17 cellular contexts compared by ENCODE assay signal in the genomic region with DNA sequence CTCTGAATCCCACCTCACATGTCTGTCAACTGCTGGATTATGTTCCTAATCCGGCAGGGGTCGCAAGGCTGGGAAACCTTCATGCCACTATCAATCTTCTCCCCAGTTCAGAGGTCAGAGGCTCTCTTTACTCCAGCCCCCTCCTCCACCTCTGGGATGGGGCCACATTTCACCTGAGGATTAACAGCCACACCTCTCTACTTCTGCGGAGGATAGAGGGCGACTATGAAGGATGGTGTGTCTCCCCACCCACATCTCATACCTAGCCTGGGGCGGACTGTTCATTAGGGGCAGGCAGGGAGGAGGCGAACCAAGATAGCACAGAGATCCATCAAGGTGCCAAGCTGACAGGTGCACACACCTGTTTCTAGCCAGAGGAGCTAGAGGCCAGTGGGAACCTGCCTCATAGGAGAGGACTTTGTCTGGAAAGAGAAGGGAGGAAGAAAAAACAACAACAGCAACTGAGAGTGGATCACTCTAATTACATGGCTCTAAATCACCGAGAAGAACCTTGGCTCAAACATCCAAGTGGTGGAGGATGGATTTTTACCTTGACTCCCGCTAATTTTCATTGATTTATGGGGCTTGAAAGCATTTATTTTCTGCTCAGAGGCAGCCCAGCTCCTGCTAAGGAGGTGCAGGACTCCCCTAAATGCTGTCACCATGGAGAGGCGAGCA. TPM values are rescaled to one million over a fixed set of nuclear protein-coding genes. Genes with fewer than 3 reads are reported as not detected.
DNase-seq lines count a peak whose midpoint lies in the region; ATAC-seq, FAIRE-seq and TF ChIP-seq lines count a peak whose summit lies in the region.
"Had no signal": no experiment of that assay in that cellular context is flagged by ENCODE, and none has a peak within 500 bp of the region (broad histone marks: within the 10 kb centered on the region; RNA-seq: fewer than 3 reads in every experiment).

No MANE protein-coding gene starts in this region.

- no peak overlapping the region for H4K91ac ChIP-seq in H1 (replicated peaks; ENCODE audit: insufficient read length, low read length)

- no peak overlapping the region for H3K4ac ChIP-seq in H1 (replicated peaks; ENCODE audit: insufficient read length, low read depth, low read length)

- peaks cover 12% of the 10 kb centered on the region for H3K27me3 Mint-ChIP-seq in activated CD4-positive, alpha-beta memory T cell treated with anti-CD3 and anti-CD28 coated beads, Interleukin-2, amount 10 ng/mL, durations not matched to agents 7 days and 5 days
- H3K27me3 Mint-ChIP-seq in activated CD4-positive, alpha-beta memory T cell treated with anti-CD3 and anti-CD28 coated beads for 36 hours: peaks cover 3% of the 10 kb centered on the region
- peaks cover 16% of the 10 kb centered on the region for H3K27me3 Mint-ChIP-seq in type B pancreatic cell
- H3K27me3 Mint-ChIP-seq in naive thymus-derived CD4-positive, alpha-beta T cell: peaks cover 0 to 21% (median 0%) of the 10 kb centered on the region in 5 donors

- H4K5ac ChIP-seq in H1 (ENCODE audit: insufficient read length, low read depth, low read length): no peak overlapping the region

- no peak for TF ChIP-seq POLR2A in H1 (IDR thresholded peaks at IDR 0.05; ENCODE audit: control extremely low read depth in 1 of 2, low read depth in 2 of 2, low read length in 2 of 2)
- TF ChIP-seq POLR2A in testis (IDR thresholded peaks at IDR 0.05): no peak

- TF ChIP-seq CTCF in H1 (IDR thresholded peaks at IDR 0.05; ENCODE audit: control extremely low read depth in 1 of 3, insufficient read depth in 1 of 3, low read depth in 1 of 3, low read length in 3 of 3) (peak in 2 of 3 experiments; percentile 2 to 19; a peak in 2 of 4 replicates), type B pancreatic cell (conservative IDR thresholded peaks at IDR 0.05) (no peak), testis (IDR thresholded peaks at IDR 0.05) (no peak)

- H2BK15ac ChIP-seq in H1 (ENCODE audit: low read length): no peak overlapping the region

- no peaks in the 10 kb centered on the region for H4K20me1 ChIP-seq in H1 (replicated peaks in 1 of 2; ENCODE audit: control insufficient read depth in 1 of 2, insufficient read depth in 2 of 2, low read length in 2 of 2)

- H3K9me3 Mint-ChIP-seq in activated CD4-positive, alpha-beta memory T cell treated with anti-CD3 and anti-CD28 coated beads, Interleukin-2, amount 10 ng/mL, durations not matched to agents 7 days and 5 days: no peaks in the 10 kb centered on the region
- H3K9me3 Mint-ChIP-seq in activated CD4-positive, alpha-beta memory T cell treated with anti-CD3 and anti-CD28 coated beads for 36 hours: no peaks in the 10 kb centered on the region
- no peaks in the 10 kb centered on the region for H3K9me3 Mint-ChIP-seq in type B pancreatic cell
- H3K9me3 Mint-ChIP-seq in naive thymus-derived CD4-positive, alpha-beta T cell: no peaks in the 10 kb centered on the region

- CTCF ChIA-PET in activated CD4-positive, alpha-beta memory T cell treated with anti-CD3 and anti-CD28 coated beads, Interleukin-2, amount 10 ng/mL, durations not matched to agents 7 days and 5 days (lab: Charles Lee): interaction anchor here (0.7 to 1.8 kb wide), 5 partner anchors 10 to 136 kb away, joined by 3 to 5 read pairs (median 4); no protein-coding TSS in a partner anchor
- CTCF ChIA-PET in activated CD4-positive, alpha-beta memory T cell treated with anti-CD3 and anti-CD28 coated beads for 36 hours (lab: Charles Lee): interaction anchor here (2.6 kb wide), 1 partner anchor 15 kb away, joined by 9 read pairs; no protein-coding TSS in a partner anchor
- CTCF ChIA-PET in H1 (lab: Charles Lee; ENCODE audit: partially characterized antibody): interaction anchor here (0.8 to 2.2 kb wide), 8 partner anchors 10 to 319 kb away, joined by 3 to 11 read pairs (median 4); no protein-coding TSS in a partner anchor
- CTCF ChIA-PET in naive thymus-derived CD4-positive, alpha-beta T cell (lab: Charles Lee): interaction anchor here (0.7 to 2.0 kb wide), 4 partner anchors 20 to 136 kb away, joined by 3 to 9 read pairs (median 4); no protein-coding TSS in a partner anchor

- H2AFZ ChIP-seq in H1 (ENCODE audit: low read length): no peak overlapping the region; the same call in 1 of the 2 replicates

- peak overlapping the region; percentile 91 for H2BK20ac ChIP-seq in H1 (ENCODE audit: low read length)

- no peak overlapping the region for H2BK120ac ChIP-seq in H1 (replicated peaks; ENCODE audit: low read depth, low read length)

- 75% methylated on average over 9 of the region's 9 CpGs; no CpG with 5 or more reads in 1 of the 2 experiments for whole genome bisulfite sequencing in H1 (ENCODE audit: extremely low coverage in 1 of 2, insufficient coverage in 1 of 2, insufficient read length in 1 of 2, insufficient replicate concordance in 2 of 2, low coverage in 1 of 2, low lambda C conversion rate in 2 of 2, missing lambda C conversion rate in 1 of 2), 2 experiments
- WGBS in testis, 2 donors: 37 to 51% methylated on average over 7 to 9 of the region's 9 CpGs

- peak overlapping the region; percentile 48; the same call in 1 of the 2 replicates for H3K18ac ChIP-seq in H1 (ENCODE audit: extremely low read depth, low read length)

- H2BK5ac ChIP-seq in H1 (ENCODE audit: low read depth, low read length): peak overlapping the region; percentile 18; the same call in 1 of the 2 replicates

- H3K23me2 ChIP-seq in H1 (ENCODE audit: low read depth, low read length): no peaks in the 10 kb centered on the region

- H3K36me3 ChIP-seq in H1 (ENCODE audit: control insufficient read depth in 2 of 4, insufficient read depth in 4 of 4, low read length in 3 of 4) (no peaks in the 10 kb centered on the region), testis (ENCODE audit: low read depth, missing control alignments) (no peaks in the 10 kb centered on the region)
- no peaks in the 10 kb centered on the region for H3K36me3 ChIP-seq in naive thymus-derived CD4-positive, alpha-beta T cell (ENCODE audit: control insufficient read depth in 2 of 3, insufficient read depth in 3 of 3, low read length in 3 of 3)
- H3K36me3 ChIP-seq: neutrophil, upper lobe of left lung had no signal

- intact Hi-C loops in activated CD4-positive, alpha-beta memory T cell treated with anti-CD3 and anti-CD28 coated beads for 36 hours (cut with micrococcal nuclease): no loop called here
- intact Hi-C loops in testis (cut with DNase I; ENCODE audit: low total_unique reads): no loop called here
- intact Hi-C loops in naive thymus-derived CD4-positive, alpha-beta T cell (cut with micrococcal nuclease): no loop called here

- ATAC-seq in naive thymus-derived CD4-positive, alpha-beta T cell: no peak
- ATAC-seq: activated CD4-positive, CD25-positive, alpha-beta regulatory T cell treated with anti-CD3 and anti-CD28 coated beads, Interleukin-2, amount 50 U/mL, for 24 hours; body of pancreas; left colon had no signal

- TF ChIP-seq RAD21 in H1 (IDR thresholded peaks at IDR 0.05 in 1 of 2, conservative IDR thresholded peaks at IDR 0.05 in 1 of 2; ENCODE audit: low read depth in 2 of 2, low read length in 2 of 2): no peak

- no peak for TF ChIP-seq EP300 in H1 (IDR thresholded peaks at IDR 0.05; ENCODE audit: borderline replicate concordance in 1 of 2, low read depth in 2 of 2, low read length in 2 of 2)

- H3K4me3 ChIP-seq in H1 (ENCODE audit: extremely low read depth in 1 of 4, insufficient read depth in 2 of 4, low read depth in 3 of 4, low read length in 4 of 4): no peak overlapping the region; a peak in 1 of 8 replicates
- no peak overlapping the region for H3K4me3 ChIP-seq in testis
- H3K4me3 ChIP-seq in naive thymus-derived CD4-positive, alpha-beta T cell (ENCODE audit: low read length): no peak overlapping the region
- H3K4me3 ChIP-seq: body of pancreas, upper lobe of left lung had no signal

- H3K4me1 Mint-ChIP-seq in activated CD4-positive, alpha-beta memory T cell treated with anti-CD3 and anti-CD28 coated beads, Interleukin-2, amount 10 ng/mL, durations not matched to agents 7 days and 5 days: peaks cover 11% of the 10 kb centered on the region
- H3K4me1 Mint-ChIP-seq in activated CD4-positive, alpha-beta memory T cell treated with anti-CD3 and anti-CD28 coated beads for 36 hours (ENCODE audit: low read depth): no peaks in the 10 kb centered on the region
- peaks cover 19% of the 10 kb centered on the region for H3K4me1 Mint-ChIP-seq in type B pancreatic cell (ENCODE audit: unreplicated experiment)
- peaks cover 0 to 7% (median 0%) of the 10 kb centered on the region in 7 donors for H3K4me1 Mint-ChIP-seq in naive thymus-derived CD4-positive, alpha-beta T cell

- no peak overlapping the region for H3K56ac ChIP-seq in H1 (replicated peaks; ENCODE audit: insufficient read length, low read depth, low read length)

- peaks cover 4 to 14% (median 12%) of the 10 kb centered on the region in 4 experiments; a peak in 6 of 7 replicates for H3K4me1 ChIP-seq in H1 (replicated peaks in 1 of 4; ENCODE audit: control insufficient read depth in 3 of 4, insufficient read depth in 4 of 4, low read length in 3 of 4)
- no peaks in the 10 kb centered on the region for H3K4me1 ChIP-seq in testis
- peaks cover 0 to 6% of the 10 kb centered on the region in 2 donors for H3K4me1 ChIP-seq in naive thymus-derived CD4-positive, alpha-beta T cell (ENCODE audit: control insufficient read depth in 2 of 2, insufficient read depth in 2 of 2, low read length in 2 of 2)
- H3K4me1 ChIP-seq: body of pancreas, upper lobe of left lung had no signal

- H3K27ac Mint-ChIP-seq in activated CD4-positive, alpha-beta memory T cell treated with anti-CD3 and anti-CD28 coated beads, Interleukin-2, amount 10 ng/mL, durations not matched to agents 7 days and 5 days: peak overlapping the region; percentile 44
- H3K27ac Mint-ChIP-seq in activated CD4-positive, alpha-beta memory T cell treated with anti-CD3 and anti-CD28 coated beads for 36 hours: no peak overlapping the region
- peak overlapping the region; percentile 93 for H3K27ac Mint-ChIP-seq in type B pancreatic cell
- H3K27ac Mint-ChIP-seq in naive thymus-derived CD4-positive, alpha-beta T cell: no peak overlapping the region

- no peak for FAIRE-seq in H1 (lab: Jason Lieb, UNC)

- no peak overlapping the region; the same call in 1 of the 2 replicates for H4K8ac ChIP-seq in H1 (ENCODE audit: extremely low read depth, insufficient read depth, low read length)

- peak overlapping the region; percentile 15 to 23; a peak in 2 of 4 replicates for H3K4me2 ChIP-seq in H1 (ENCODE audit: insufficient read depth in 1 of 2, low read depth in 2 of 2, low read length in 2 of 2)

- no peak overlapping the region for H3K23ac ChIP-seq in H1 (ENCODE audit: insufficient read length)

- H2BK12ac ChIP-seq in H1 (ENCODE audit: low read depth, low read length): peak overlapping the region; percentile 45

- H3K9ac ChIP-seq in H1 (replicated peaks in 1 of 4; ENCODE audit: extremely low read depth in 1 of 4, low read depth in 3 of 4, low read length in 3 of 4): no peak overlapping the region; a peak in 1 of 7 replicates

- no peaks in the 10 kb centered on the region for H3K36me3 Mint-ChIP-seq in activated CD4-positive, alpha-beta memory T cell treated with anti-CD3 and anti-CD28 coated beads, Interleukin-2, amount 10 ng/mL, durations not matched to agents 7 days and 5 days (ENCODE audit: low read depth)
- no peaks in the 10 kb centered on the region for H3K36me3 Mint-ChIP-seq in activated CD4-positive, alpha-beta memory T cell treated with anti-CD3 and anti-CD28 coated beads for 36 hours
- H3K36me3 Mint-ChIP-seq in type B pancreatic cell: no peaks in the 10 kb centered on the region
- H3K36me3 Mint-ChIP-seq in naive thymus-derived CD4-positive, alpha-beta T cell: no peaks in the 10 kb centered on the region

- H3K79me2 ChIP-seq in H1 (ENCODE audit: control insufficient read depth in 1 of 2, insufficient read depth in 2 of 2, low read length in 2 of 2): no peaks in the 10 kb centered on the region

- H3K9me3 ChIP-seq in H1 (ENCODE audit: insufficient read depth in 2 of 2, low read depth in 1 of 2, low read length in 1 of 2) (no peaks in the 10 kb centered on the region), testis (no peaks in the 10 kb centered on the region)
- no peaks in the 10 kb centered on the region for H3K9me3 ChIP-seq in naive thymus-derived CD4-positive, alpha-beta T cell (ENCODE audit: control insufficient read depth in 2 of 3, low read length in 3 of 3)
- H3K9me3 ChIP-seq: body of pancreas, neutrophil, upper lobe of left lung had no signal

- H3K14ac ChIP-seq in H1 (ENCODE audit: insufficient read length): no peak overlapping the region

- no peak overlapping the region for H3K4me3 Mint-ChIP-seq in activated CD4-positive, alpha-beta memory T cell treated with anti-CD3 and anti-CD28 coated beads, Interleukin-2, amount 10 ng/mL, durations not matched to agents 7 days and 5 days
- H3K4me3 Mint-ChIP-seq in activated CD4-positive, alpha-beta memory T cell treated with anti-CD3 and anti-CD28 coated beads for 36 hours: no peak overlapping the region
- peak overlapping the region; percentile 62 for H3K4me3 Mint-ChIP-seq in type B pancreatic cell
- H3K4me3 Mint-ChIP-seq in naive thymus-derived CD4-positive, alpha-beta T cell: peak overlapping the region in 1 of 10 donors; percentile 14

- no peak overlapping the region for H3K27ac ChIP-seq in H1 (ENCODE audit: low read depth, low read length)
- H3K27ac ChIP-seq in testis: no peak overlapping the region
- H3K27ac ChIP-seq in naive thymus-derived CD4-positive, alpha-beta T cell (ENCODE audit: low read depth, low read length): no peak overlapping the region
- H3K27ac ChIP-seq: body of pancreas, neutrophil, upper lobe of left lung had no signal

- H2AK5ac ChIP-seq in H1 (ENCODE audit: low read depth, low read length): peak overlapping the region; percentile 48

- H3K27me3 ChIP-seq in H1 (replicated peaks in 1 of 4; ENCODE audit: control insufficient read depth in 3 of 4, extremely low read depth in 1 of 4, insufficient read depth in 3 of 4, low read length in 3 of 4) (0 out of 7 replicates have a peak, but pooled peaks cover 0 to under 1% (median 0%) of the 10 kb centered on the region in 4 experiments), testis (no peaks in the 10 kb centered on the region)
- H3K27me3 ChIP-seq in naive thymus-derived CD4-positive, alpha-beta T cell (ENCODE audit: control insufficient read depth in 2 of 2, insufficient read depth in 2 of 2, low read length in 2 of 2): no peaks in the 10 kb centered on the region

- H3K79me1 ChIP-seq in H1 (ENCODE audit: low read depth, low read length): no peaks in the 10 kb centered on the region

- POLR2A ChIA-PET in activated CD4-positive, alpha-beta memory T cell treated with anti-CD3 and anti-CD28 coated beads, Interleukin-2, amount 10 ng/mL, durations not matched to agents 7 days and 5 days (lab: Charles Lee): interaction anchor here (0.9 to 1.1 kb wide), 3 partner anchors 20 to 34 kb away, joined by 3 read pairs; no protein-coding TSS in a partner anchor
- POLR2A ChIA-PET in activated CD4-positive, alpha-beta memory T cell treated with anti-CD3 and anti-CD28 coated beads for 36 hours (lab: Charles Lee): no interaction called here
- POLR2A ChIA-PET in H1 (lab: Charles Lee; ENCODE audit: partially characterized antibody): interaction anchor here (1.3 kb wide), 1 partner anchor 17 kb away, joined by 3 read pairs; no protein-coding TSS in a partner anchor
- POLR2A ChIA-PET in naive thymus-derived CD4-positive, alpha-beta T cell (lab: Charles Lee): no interaction called here

- DNase-seq in activated CD4-positive, alpha-beta memory T cell treated with anti-CD3 and anti-CD28 coated beads, Interleukin-2, amount 10 ng/mL, durations not matched to agents 7 days and 5 days: no peak
- DNase-seq in activated CD4-positive, alpha-beta memory T cell treated with anti-CD3 and anti-CD28 coated beads for 36 hours: no peak
- DNase-seq in NCI-H2227 (lab: John Stamatoyannopoulos, UW; ENCODE audit: unreplicated experiment) (peak; percentile 87), H1 (ENCODE audit: low read depth in 1 of 2, low spot score in 2 of 2) (no peak), type B pancreatic cell (ENCODE audit: extremely low spot score, unreplicated experiment) (no peak), testis (no peak), LoVo (ENCODE audit: low spot score) (no peak)
- no peak for DNase-seq in naive thymus-derived CD4-positive, alpha-beta T cell
- DNase-seq: activated effector memory CD4-positive, alpha-beta T cell treated with Interleukin-2 at 50 U/mL for 16 hours; body of pancreas; left colon; NCI-H524; upper lobe of left lung had no signal

RNA-seq across cellular contexts. Expression of a gene that starts 41.9 kb away (rescaled TPM):
- 100 to 1,000 TPM; 132 to 133 TPM for total RNA-seq in activated CD4-positive, alpha-beta memory T cell treated with anti-CD3 and anti-CD28 coated beads, Interleukin-2, amount 10 ng/mL, durations not matched to agents 7 days and 5 days
- 10 to 100 TPM; 71.7 to 77.6 TPM for total RNA-seq in activated CD4-positive, alpha-beta memory T cell treated with anti-CD3 and anti-CD28 coated beads for 36 hours
- not detected in 2 replicates for total RNA-seq in H1 (2021; fragmentation: NEBNext Ultra II Directional; extraction: Animal tissue kit (Norgen Biotek cat#: 25700))
- not detected in 2 replicates for polyA plus RNA-seq in H1 (2011; rRNA removed)
- 0.10 TPM for polyA plus RNA-seq in H1 (2011; cell fraction: cytosol; rRNA removed)
- polyA plus RNA-seq in H1 (2011; cell fraction: nucleus; rRNA removed): not detected
- not detected in 4 replicates for polyA plus RNA-seq in H1 (2012, experiment 1 of 2)
- polyA plus RNA-seq in H1 (2012, experiment 2 of 2): not detected
- 0.08 TPM for polyA plus RNA-seq in H1 (2013, experiment 1 of 2)
- polyA plus RNA-seq in H1 (2013, experiment 2 of 2): 0.09 TPM
- polyA minus RNA-seq in H1 (2011; rRNA and poly(A)+ RNA removed): not detected in 2 replicates
- not detected for polyA minus RNA-seq in H1 (2011; cell fraction: cytosol; rRNA and poly(A)+ RNA removed)
- not detected for polyA minus RNA-seq in H1 (2011; cell fraction: nucleus; rRNA and poly(A)+ RNA removed)
- total RNA-seq in type B pancreatic cell (ENCODE audit: low replicate concordance): 0.43 and 0.79 TPM in 2 replicates
- total RNA-seq in testis: 10 to 100 TPM in 1 of 2 donors, 1 to 10 TPM in 1; 9.0 to 16.9 TPM
- 34.1 TPM for polyA plus RNA-seq in testis (ENCODE audit: insufficient read depth, low read depth, low replicate concordance)
- total RNA-seq in naive thymus-derived CD4-positive, alpha-beta T cell: 100 to 1,000 TPM in 4 of 5 experiments, 10 to 100 TPM in 1; 99.3 to 117 (median 109) TPM
- polyA plus RNA-seq in naive thymus-derived CD4-positive, alpha-beta T cell: 100 to 1,000 TPM; 254 to 289 TPM

RNA-seq across cellular contexts. Expression of a gene that starts 58.9 kb away (rescaled TPM):
- not detected for total RNA-seq in activated CD4-positive, alpha-beta memory T cell treated with anti-CD3 and anti-CD28 coated beads, Interleukin-2, amount 10 ng/mL, durations not matched to agents 7 days and 5 days
- total RNA-seq in activated CD4-positive, alpha-beta memory T cell treated with anti-CD3 and anti-CD28 coated beads for 36 hours: not detected
- total RNA-seq in H1 (2021; fragmentation: NEBNext Ultra II Directional; extraction: Animal tissue kit (Norgen Biotek cat#: 25700)): not detected in 2 replicates
- not detected in 2 replicates for polyA plus RNA-seq in H1 (2011; rRNA removed)
- not detected for polyA plus RNA-seq in H1 (2011; cell fraction: cytosol; rRNA removed)
- polyA plus RNA-seq in H1 (2011; cell fraction: nucleus; rRNA removed): not detected
- polyA plus RNA-seq in H1 (2012, experiment 1 of 2): 0.10 TPM in 1 of 4 replicates, not detected in the others
- 0.08 TPM for polyA plus RNA-seq in H1 (2012, experiment 2 of 2)
- 0.06 TPM for polyA plus RNA-seq in H1 (2013, experiment 1 of 2)
- 0.09 TPM for polyA plus RNA-seq in H1 (2013, experiment 2 of 2)
- polyA minus RNA-seq in H1 (2011; rRNA and poly(A)+ RNA removed): not detected in 2 replicates
- polyA minus RNA-seq in H1 (2011; cell fraction: cytosol; rRNA and poly(A)+ RNA removed): not detected
- not detected for polyA minus RNA-seq in H1 (2011; cell fraction: nucleus; rRNA and poly(A)+ RNA removed)
- total RNA-seq in type B pancreatic cell (ENCODE audit: low replicate concordance): 0.29 and 0.79 TPM in 2 replicates
- 1 to 10 TPM in 1 of 2 donors, not detected in 1; 1.1 TPM for total RNA-seq in testis
- not detected for polyA plus RNA-seq in testis (ENCODE audit: insufficient read depth, low read depth, low replicate concordance)
- not detected for total RNA-seq in naive thymus-derived CD4-positive, alpha-beta T cell
- polyA plus RNA-seq in naive thymus-derived CD4-positive, alpha-beta T cell: not detected
- total RNA-seq: body of pancreas, Daoy, glomerular endothelial cell, left colon, upper lobe of left lung had no signal

Comparison
In these comparisons a context has a peak if more than half of its experiments do, and no peak if none do; other contexts are left out.
1. H3K27ac Mint-ChIP-seq: peak in activated CD4-positive, alpha-beta memory T cell treated with anti-CD3 and anti-CD28 coated beads, Interleukin-2, amount 10 ng/mL, durations not matched to agents 7 days and 5 days (single experiment) and type B pancreatic cell (single experiment); none in activated CD4-positive, alpha-beta memory T cell treated with anti-CD3 and anti-CD28 coated beads for 36 hours (single experiment) and naive thymus-derived CD4-positive, alpha-beta T cell (0 of 9).
2. POLR2A ChIA-PET loops: an anchor here in activated CD4-positive, alpha-beta memory T cell treated with anti-CD3 and anti-CD28 coated beads, Interleukin-2, amount 10 ng/mL, durations not matched to agents 7 days and 5 days (0.9 to 1.1 kb wide) and H1 (1.3 kb wide); none called in activated CD4-positive, alpha-beta memory T cell treated with anti-CD3 and anti-CD28 coated beads for 36 hours and naive thymus-derived CD4-positive, alpha-beta T cell.
3. CTCF ChIP-seq: peak in H1 (2 of 3); none in type B pancreatic cell (single experiment) and testis (0 of 3).
4. RNA of a gene that starts 41.9 kb away (total RNA-seq): 132 to 133 TPM in activated CD4-positive, alpha-beta memory T cell treated with anti-CD3 and anti-CD28 coated beads, Interleukin-2, amount 10 ng/mL, durations not matched to agents 7 days and 5 days, 99.3 to 117 TPM in naive thymus-derived CD4-positive, alpha-beta T cell and 71.7 to 77.6 TPM in activated CD4-positive, alpha-beta memory T cell treated with anti-CD3 and anti-CD28 coated beads for 36 hours; 9.0 to 16.9 TPM in testis, 0.43 to 0.79 TPM in type B pancreatic cell and not detected in H1; every median in the first group is over 4 times any median in the second.